ENCODE assay signal across 8 cellular contexts in genomic region chr9:107172160-107172978, GRCh38.
DNase-seq lines count a peak whose midpoint lies in the region; ATAC-seq and TF ChIP-seq lines count a peak whose summit lies in the region.

No MANE protein-coding gene starts in this region.

- H3K4me1 Mint-ChIP-seq in T-cell: no peaks in the 10 kb centered on the region

- H3K4me3 ChIP-seq in ascending aorta: no peak overlapping the region
- no peak overlapping the region for H3K4me3 ChIP-seq in skeletal muscle cell (ENCODE audit: low read depth, low read length)

- ATAC-seq in HG02798 (IDR thresholded peaks at IDR 0.05; ENCODE audit: poor library complexity, unreplicated experiment) (peak; percentile 67), T-cell (replicated peaks in 1 of 4) (peak; percentile 48 to 77 (median 59))

- no peaks in the 10 kb centered on the region for H3K36me3 Mint-ChIP-seq in T-cell

- peak; percentile 74 to 91 (median 77) for TF ChIP-seq CTCF in ascending aorta (IDR thresholded peaks at IDR 0.05)

- CTCF ChIA-PET in T-cell (lab: Charles Lee): interaction anchor here (0.6 kb wide), 2 partner anchors 1050 to 1330 kb away, joined by 3 read pairs; no protein-coding TSS in a partner anchor

- H3K4me3 Mint-ChIP-seq in T-cell: no peak overlapping the region

- H3K36me3 ChIP-seq in ascending aorta: no peaks in the 10 kb centered on the region

- POLR2A ChIA-PET in T-cell (lab: Charles Lee): no interaction called here

- peak; percentile 66 for DNase-seq in SIG-M5 treated with dmso at 0.1 percent for 504 hours (lab: John Stamatoyannopoulos, UW; ENCODE audit: unreplicated experiment)
- no peak for DNase-seq in SIG-M5 (lab: John Stamatoyannopoulos, UW)
- DNase-seq in NCI-H1105 treated with DMSO at 0.1 percent for 48 hours (lab: John Stamatoyannopoulos, UW): peak; percentile 65
- peak in 32 of 34 experiments; percentile 3 to 51 (median 37) for DNase-seq in T-cell
- DNase-seq in ascending aorta (ENCODE audit: low spot score in 2 of 2): peak in 1 of 2 donors; percentile 72
- peak; percentile 53 for DNase-seq in hepatic stellate cell (ENCODE audit: low spot score)
- peak; percentile 35 for DNase-seq in skeletal muscle cell (ENCODE audit: low read depth)

- H3K9me3 ChIP-seq in ascending aorta: no peaks in the 10 kb centered on the region

- H3K27me3 ChIP-seq in ascending aorta: no peaks in the 10 kb centered on the region

- H3K27ac Mint-ChIP-seq in T-cell: no peak overlapping the region

- H3K27me3 Mint-ChIP-seq in T-cell: peaks cover 11 to 12% of the 10 kb centered on the region in 2 donors

- H3K27ac ChIP-seq in ascending aorta: no peak overlapping the region

- intact Hi-C loops in ascending aorta (cut with DNase I): no loop called here

- H3K9me3 Mint-ChIP-seq in T-cell: no peaks in the 10 kb centered on the region

- no peaks in the 10 kb centered on the region for H3K4me1 ChIP-seq in ascending aorta
